Comparison of ENCODE assay signal across 9 cellular contexts in genomic region chr19:6458695-6459355, GRCh38. TPM values are rescaled to one million over a fixed set of nuclear protein-coding genes. Genes with fewer than 3 reads are reported as not detected.
A peak's percentile ranks its signal among the peaks of the same experiment; 100 is the strongest.
DNase-seq lines count a peak whose midpoint lies in the region; ATAC-seq and TF ChIP-seq lines count a peak whose summit lies in the region.
"Had no signal": no experiment of that assay in that cellular context is flagged by ENCODE, and none has a peak within 500 bp of the region (broad histone marks: within the 10 kb centered on the region; RNA-seq: fewer than 3 reads in every experiment).

No MANE protein-coding gene starts in this region.

- peaks cover 9% of the 10 kb centered on the region; the same call in 1 of the 2 replicates for H3K4me1 ChIP-seq in ES-I3 (ENCODE audit: insufficient read depth, low read length)
- no peaks in the 10 kb centered on the region for H3K4me1 ChIP-seq in PC-9 (replicated peaks; ENCODE audit: insufficient read depth)
- peaks cover 11 to 29% (median 24%) of the 10 kb centered on the region in 4 donors for H3K4me1 ChIP-seq in esophagus muscularis mucosa
- peaks cover 10% of the 10 kb centered on the region for H3K4me1 ChIP-seq in ovary (ENCODE audit: insufficient read depth)

- peaks cover 5% of the 10 kb centered on the region for H3K9me3 ChIP-seq in ES-I3 (ENCODE audit: control insufficient read depth, insufficient read depth, low read length)
- H3K9me3 ChIP-seq in PC-9 (ENCODE audit: insufficient read depth, low read depth), result no peaks in the 10 kb centered on the region
- H3K9me3 ChIP-seq in esophagus muscularis mucosa, result peaks cover 0 to 8% (median 8%) of the 10 kb centered on the region in 4 donors
- H3K9me3 ChIP-seq in ovary, result peaks cover 0 to 8% of the 10 kb centered on the region in 2 donors

- H3K4me3 ChIP-seq in PC-9 (peak overlapping the region; percentile 68), esophagus muscularis mucosa (peak overlapping the region; percentile 66 to 97 (median 90)), ovary (peak overlapping the region; percentile 76)

- TF ChIP-seq CTCF in PC-9 (conservative IDR thresholded peaks at IDR 0.05) (no peak), esophagus muscularis mucosa (IDR thresholded peaks at IDR 0.05) (no peak), ovary (IDR thresholded peaks at IDR 0.05) (no peak)

- no peaks in the 10 kb centered on the region for H3K9me2 ChIP-seq in PC-9 (ENCODE audit: insufficient read depth)

- H4K20me1 ChIP-seq in PC-9 (ENCODE audit: insufficient read depth), result no peaks in the 10 kb centered on the region

- TSS peak; percentile 41 for BruUV-seq in PC-9 (replicated peaks; lab: Mats Ljungman, UMichigan)

- H3K79me2 ChIP-seq in PC-9 (ENCODE audit: low read depth), result no peaks in the 10 kb centered on the region

- no peak for ATAC-seq in GM18907 (IDR thresholded peaks at IDR 0.05; ENCODE audit: unreplicated experiment)
- no peak for ATAC-seq in GM21526 (IDR thresholded peaks at IDR 0.05; ENCODE audit: low FRiP score, unreplicated experiment)
- no peak for ATAC-seq in GM21619 (IDR thresholded peaks at IDR 0.05; ENCODE audit: unreplicated experiment)

- TF ChIP-seq EP300 in esophagus muscularis mucosa (IDR thresholded peaks at IDR 0.05), result no peak
- TF ChIP-seq EP300 in ovary (IDR thresholded peaks at IDR 0.05), result no peak

- WGBS in esophagus muscularis mucosa, result 22% methylated on average over 24 of the region's 24 CpGs
- 12 to 16% (median 14%) methylated on average over 20 to 24 of the region's 24 CpGs for WGBS in ovary, 3 donors

- H3F3A ChIP-seq in PC-9 (ENCODE audit: insufficient read depth, low read depth), result peaks cover 6% of the 10 kb centered on the region; the same call in 1 of the 2 replicates

- H3K36me3 ChIP-seq in ES-I3 (ENCODE audit: insufficient read depth, low read length), result peaks cover 1% of the 10 kb centered on the region; the same call in 1 of the 2 replicates
- no peaks in the 10 kb centered on the region for H3K36me3 ChIP-seq in PC-9 (ENCODE audit: low read depth)
- H3K36me3 ChIP-seq in esophagus muscularis mucosa, result peaks cover 16 to 37% (median 28%) of the 10 kb centered on the region in 4 donors
- no peaks in the 10 kb centered on the region for H3K36me3 ChIP-seq in ovary

- CTCF ChIA-PET in PC-9 (lab: Charles Lee), result no interaction called here

- DNase-seq in PC-9 (no peak), esophagus muscularis mucosa (ENCODE audit: extremely low spot score) (no peak), ovary (peak in 3 of 5 donors; percentile 13 to 52 (median 41)), NCI-H2081 treated with DMSO at 0.1 percent for 48 hours (lab: John Stamatoyannopoulos, UW) (no peak)

- peak overlapping the region; percentile 48; the same call in 1 of the 2 replicates for H2AFZ ChIP-seq in PC-9

- TF ChIP-seq POLR2A in esophagus muscularis mucosa (IDR thresholded peaks at IDR 0.05; ENCODE audit: low read depth) (no peak), ovary (IDR thresholded peaks at IDR 0.05) (no peak)

- H3K27ac ChIP-seq in PC-9 (no peak overlapping the region), esophagus muscularis mucosa (replicated peaks in 1 of 4) (peak overlapping the region; percentile 74 to 91 (median 88)), ovary (peak overlapping the region; percentile 28 to 75)

- H3K27me3 ChIP-seq in PC-9 (ENCODE audit: insufficient read depth, low read depth), result no peaks in the 10 kb centered on the region
- H3K27me3 ChIP-seq in esophagus muscularis mucosa, result peaks cover 0 to 17% (median 4%) of the 10 kb centered on the region in 4 donors
- no peaks in the 10 kb centered on the region for H3K27me3 ChIP-seq in ovary

- intact Hi-C loops in PC-9 (cut with micrococcal nuclease; ENCODE audit: unreplicated experiment) (no loop called here), esophagus muscularis mucosa (cut with DNase I) (no loop called here), ovary (cut with DNase I) (no loop called here)

- POLR2A ChIA-PET in PC-9 (lab: Charles Lee; ENCODE audit: unreplicated experiment), result interaction anchor here (0.6 kb wide), 2 partner anchors 922 to 1956 kb away, joined by 3 to 6 read pairs; no protein-coding TSS in a partner anchor

- peak overlapping the region; percentile 77 for H3K4me2 ChIP-seq in PC-9

- H3K9ac ChIP-seq in ES-I3 (ENCODE audit: low read depth, low read length), result peak overlapping the region; percentile 79; the same call in 1 of the 2 replicates

RNA-seq across cellular contexts. Expression of gene SLC25A23, which starts 0.8 kb away (rescaled TPM):
- total RNA-seq in PC-9 (2021) (57.5 and 59.5 TPM in 2 replicates), esophagus muscularis mucosa (100 to 1,000 TPM; 215 to 412 (median 315) TPM), ovary (10 to 100 TPM; 26.7 to 71.3 (median 43.8) TPM)
- 10 to 100 TPM; 30.0 to 74.0 TPM for polyA plus RNA-seq in ovary

RNA-seq across cellular contexts. Expression of gene CRB3, which starts 5.2 kb away (rescaled TPM):
- total RNA-seq in PC-9 (2021) (36.4 and 40.6 TPM in 2 replicates), esophagus muscularis mucosa (1 to 10 TPM in 3 of 4 donors, not detected in 1; 1.8 to 2.7 (median 2.4) TPM), ovary (10 to 100 TPM in 1 of 7 donors, 1 to 10 TPM in 3, under 1 TPM in 2, not detected in 1; 0.52 to 30.1 (median 2.0) TPM)
- polyA plus RNA-seq in ovary, result under 1 TPM in 1 of 2 donors, not detected in 1; 0.33 TPM

RNA-seq across cellular contexts. Expression of gene DENND1C, which starts 22.8 kb away (rescaled TPM):
- total RNA-seq in PC-9 (2021) (not detected in 2 replicates), esophagus muscularis mucosa (1 to 10 TPM in 2 of 4 donors, under 1 TPM in 2; 0.13 to 2.8 (median 1.1) TPM), ovary (1 to 10 TPM in 3 of 7 donors, under 1 TPM in 4; 0.72 to 2.3 (median 1.00) TPM)
- polyA plus RNA-seq in ovary, result 1 to 10 TPM in 1 of 2 donors, under 1 TPM in 1; 0.63 to 1.2 TPM

RNA-seq across cellular contexts. Expression of gene SLC25A41, which starts 25.3 kb away (rescaled TPM):
- total RNA-seq in PC-9 (2021), result not detected in 2 replicates
- 1 to 10 TPM in 1 of 4 donors, under 1 TPM in 2, not detected in 1; 0.32 to 2.4 (median 0.66) TPM for total RNA-seq in esophagus muscularis mucosa
- total RNA-seq in ovary, result under 1 TPM in 3 of 7 donors, not detected in 4; 0.20 to 0.52 (median 0.43) TPM
- under 1 TPM in 1 of 2 donors, not detected in 1; 0.38 TPM for polyA plus RNA-seq in ovary
- total RNA-seq: NCI-H460 had no signal

RNA-seq across cellular contexts. Expression of gene KHSRP, which starts 34.2 kb away (rescaled TPM):
- total RNA-seq in PC-9 (2021) (201 and 288 TPM in 2 replicates), esophagus muscularis mucosa (100 to 1,000 TPM; 105 to 202 (median 148) TPM), ovary (100 to 1,000 TPM in 5 of 7 donors, 10 to 100 TPM in 2; 56.2 to 260 (median 253) TPM)
- polyA plus RNA-seq in ovary, result 100 to 1,000 TPM; 104 to 160 TPM

Comparison
In these comparisons a context has a peak if more than half of its experiments do, and no peak if none do; other contexts are left out.
1. DNase-seq: peak in ovary (3 of 5); none in PC-9 (0 of 2), esophagus muscularis mucosa (single experiment) and NCI-H2081 treated with DMSO at 0.1 percent for 48 hours (single experiment).
2. Peak in every context shown above with its lines, with median percentiles within 50 percentile points of each other: H3K4me3 ChIP-seq.